29 cellular contexts compared by ENCODE assay signal in genomic region chr7:117882594-117882993, GRCh38.
"Had no signal": no experiment of that assay in that cellular context is flagged by ENCODE, and none has a peak within 500 bp of the region (broad histone marks: within the 10 kb centered on the region; RNA-seq: fewer than 3 reads in every experiment).

No MANE protein-coding gene starts in this region.

- H3K4me1 ChIP-seq: colonic mucosa, esophagus muscularis mucosa, foreskin keratinocyte, gastrocnemius medialis, gastroesophageal sphincter, heart left ventricle, heart right ventricle had no signal

- H3K27ac ChIP-seq: colonic mucosa, coronary artery, dorsolateral prefrontal cortex, epithelial cell of prostate, esophagus muscularis mucosa, esophagus squamous epithelium, foreskin keratinocyte, gastrocnemius medialis, gastroesophageal sphincter, heart left ventricle, heart right ventricle had no signal

- ATAC-seq: effector memory CD8-positive, alpha-beta T cell; esophagus mucosa; foreskin keratinocyte; gastrocnemius medialis; gastroesophageal sphincter; heart left ventricle; heart right ventricle had no signal

- H3K27ac Mint-ChIP-seq: dendritic cell treated with granulocyte-macrophage colony-stimulating factor and Interleukin-4, amounts not matched to agents 40 ng/mL and 50 ng/mL, for 4 days; effector memory CD8-positive, alpha-beta T cell; endodermal cell had no signal

- H3K27me3 ChIP-seq: colonic mucosa, dorsolateral prefrontal cortex, esophagus muscularis mucosa, esophagus squamous epithelium, gastrocnemius medialis, gastroesophageal sphincter had no signal

- DNase-seq: colonic mucosa; cortex of kidney; dermis blood vessel endothelial cell; dorsolateral prefrontal cortex; effector CD4-positive, alpha-beta T cell; effector CD8-positive, alpha-beta T cell; effector memory CD4-positive, alpha-beta T cell; effector memory CD8-positive, alpha-beta T cell; endodermal cell; erythroblast; esophagus squamous epithelium; foreskin fibroblast; foreskin keratinocyte; foreskin melanocyte; gastrocnemius medialis; glutamatergic neuron; head of caudate nucleus; heart left ventricle; heart right ventricle had no signal

- H3K4me3 Mint-ChIP-seq: dendritic cell treated with granulocyte-macrophage colony-stimulating factor and Interleukin-4, amounts not matched to agents 40 ng/mL and 50 ng/mL, for 4 days; effector memory CD8-positive, alpha-beta T cell; endodermal cell had no signal

- H3K27me3 Mint-ChIP-seq: effector memory CD8-positive, alpha-beta T cell had no signal

- FAIRE-seq: colon, endometrium, endothelial cell of umbilical vein, frontal cortex had no signal

- H3K9me3 Mint-ChIP-seq: dendritic cell treated with granulocyte-macrophage colony-stimulating factor and Interleukin-4, amounts not matched to agents 40 ng/mL and 50 ng/mL, for 4 days; endodermal cell had no signal

- H3K9me3 ChIP-seq: colonic mucosa, esophagus muscularis mucosa, esophagus squamous epithelium, gastrocnemius medialis, gastroesophageal sphincter, heart left ventricle, heart right ventricle had no signal

- H3K4me1 Mint-ChIP-seq: endodermal cell had no signal

- H3K4me3 ChIP-seq: colonic mucosa, coronary artery, dorsolateral prefrontal cortex, esophagus muscularis mucosa, esophagus squamous epithelium, gastrocnemius medialis, gastroesophageal sphincter, heart left ventricle, heart right ventricle had no signal

- H3K36me3 ChIP-seq: colonic mucosa, esophagus muscularis mucosa, esophagus squamous epithelium, gastrocnemius medialis, gastroesophageal sphincter, heart left ventricle, heart right ventricle had no signal
